ENCODE assay signal across 1 cellular context in the genomic region with DNA sequence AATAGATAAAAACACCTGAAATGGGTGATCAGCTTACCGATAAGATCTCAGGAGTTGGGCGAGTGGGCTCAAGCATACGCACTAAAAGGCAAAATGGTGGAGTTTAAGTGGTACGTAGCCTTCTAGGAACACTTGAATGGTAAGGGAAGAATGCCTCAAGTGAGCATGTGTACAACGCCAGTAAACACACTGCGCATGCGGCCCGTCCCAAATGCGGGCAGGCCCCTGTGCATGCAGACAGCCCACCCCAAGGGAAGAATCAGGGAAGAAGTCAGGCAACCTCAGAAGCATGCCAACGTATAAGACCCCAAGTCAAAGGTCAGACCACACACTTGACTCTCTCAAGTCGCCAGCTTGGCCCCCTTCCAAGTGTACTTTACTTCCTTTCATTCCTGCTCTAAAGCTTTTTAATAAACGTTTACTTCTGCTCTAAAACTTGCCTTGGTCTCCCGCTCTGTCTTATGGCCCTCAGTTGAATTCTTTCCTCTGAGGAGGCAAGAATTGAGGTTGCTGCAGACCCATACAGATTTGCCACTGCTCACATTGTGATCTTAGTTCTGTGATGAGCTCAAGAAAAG.
TF ChIP-seq lines count a peak whose summit lies in the region.

No MANE protein-coding gene starts in this region.

TF ChIP-seq in K562, 482 proteins besides CTCF, POLR2A, EP300 and RAD21:
- TF ChIP-seq NRF1 (conservative IDR thresholded peaks at IDR 0.05 in 1 of 2, IDR thresholded peaks at IDR 0.05 in 1 of 2), result peak; percentile 75 to 80
- peak; percentile 58 for TF ChIP-seq NFIC (IDR thresholded peaks at IDR 0.05)
